In genomic region chr7:144024213-144024612, GRCh38 we compare ENCODE assay signal across 27 cellular contexts. TPM values are rescaled to one million over a fixed set of nuclear protein-coding genes. Genes with fewer than 3 reads are reported as not detected.
"Had no signal": no experiment of that assay in that cellular context is flagged by ENCODE, and none has a peak within 500 bp of the region (broad histone marks: within the 10 kb centered on the region; RNA-seq: fewer than 3 reads in every experiment).

No MANE protein-coding gene starts in this region.

- H3K4me1 Mint-ChIP-seq: immature natural killer cell; naive thymus-derived CD8-positive, alpha-beta T cell; neural progenitor cell had no signal

- FAIRE-seq: keratinocyte had no signal

- H3K4me3 Mint-ChIP-seq: immature natural killer cell; naive thymus-derived CD8-positive, alpha-beta T cell; neural progenitor cell had no signal

- DNase-seq: colonic mucosa; dermis blood vessel endothelial cell; esophagus squamous epithelium; foreskin fibroblast; immature natural killer cell; left ventricle myocardium superior; naive thymus-derived CD8-positive, alpha-beta T cell; nucleus accumbens; ovary; sigmoid colon; stimulated activated CD4-positive, alpha-beta T cell treated with anti-CD3 and anti-CD28 coated beads, Interleukin-2, amount 100 ng/mL, for 24 hours; stimulated activated CD4-positive, alpha-beta T cell treated with anti-CD3 and anti-CD28 coated beads, Interleukin-4, amount 100 ng/mL, for 4 hours; stimulated activated naive CD4-positive, alpha-beta T cell treated with Interleukin-2 at 50 U/mL for 16 hours; tibial artery; upper lobe of right lung had no signal

- ATAC-seq: gastroesophageal sphincter; left ventricle myocardium superior; naive thymus-derived CD8-positive, alpha-beta T cell; upper lobe of right lung had no signal

- H3K27me3 ChIP-seq: colonic mucosa, esophagus squamous epithelium, gastroesophageal sphincter, neural progenitor cell, ovary, right atrium auricular region, sigmoid colon, tibial artery, upper lobe of right lung, vagina had no signal

- H3K4me3 ChIP-seq: colonic mucosa, esophagus squamous epithelium, gastroesophageal sphincter, lung, neural progenitor cell, ovary, right atrium auricular region, sigmoid colon, skin epidermis, tibial artery, upper lobe of right lung, vagina had no signal

- H3K27ac Mint-ChIP-seq: immature natural killer cell; naive thymus-derived CD8-positive, alpha-beta T cell; neural progenitor cell had no signal

- H3K36me3 ChIP-seq: colonic mucosa, esophagus squamous epithelium, gastroesophageal sphincter, neural progenitor cell, ovary, right atrium auricular region, sigmoid colon, tibial artery, upper lobe of right lung, vagina had no signal

- H3K36me3 Mint-ChIP-seq: immature natural killer cell; naive thymus-derived CD8-positive, alpha-beta T cell; neural progenitor cell had no signal

- H3K9me3 Mint-ChIP-seq: naive thymus-derived CD8-positive, alpha-beta T cell; neural progenitor cell had no signal

RNA-seq across cellular contexts. Expression of gene OR6B1, which starts 24.1 kb away (rescaled TPM):
- total RNA-seq: colonic mucosa; dermis blood vessel endothelial cell; epithelial cell of proximal tubule; esophagus squamous epithelium; gastroesophageal sphincter; left ventricle myocardium superior; lung; mesenteric fat pad; naive thymus-derived CD8-positive, alpha-beta T cell; ovary; posterior vena cava; right atrium auricular region; sigmoid colon; temporal lobe; upper lobe of right lung; vagina had no signal

RNA-seq across cellular contexts. Expression of gene OR2A5, which starts 24.5 kb away (rescaled TPM):
- total RNA-seq: colonic mucosa; dermis blood vessel endothelial cell; epithelial cell of proximal tubule; esophagus squamous epithelium; gastroesophageal sphincter; left ventricle myocardium superior; lung; mesenteric fat pad; naive thymus-derived CD8-positive, alpha-beta T cell; ovary; posterior vena cava; right atrium auricular region; sigmoid colon; temporal lobe; upper lobe of right lung; vagina had no signal

RNA-seq across cellular contexts. Expression of gene OR2A25, which starts 45.4 kb away (rescaled TPM):
- total RNA-seq: colonic mucosa; dermis blood vessel endothelial cell; epithelial cell of proximal tubule; esophagus squamous epithelium; gastroesophageal sphincter; left ventricle myocardium superior; lung; mesenteric fat pad; mononuclear cell; naive thymus-derived CD8-positive, alpha-beta T cell; ovary; posterior vena cava; right atrium auricular region; sigmoid colon; temporal lobe; upper lobe of right lung; vagina had no signal
